Comparison of ENCODE assay signal across 10 cellular contexts in genomic region chr6:114997813-114998292, GRCh38.
DNase-seq lines count a peak whose midpoint lies in the region; ATAC-seq lines count a peak whose summit lies in the region.
"Had no signal": no experiment of that assay in that cellular context is flagged by ENCODE, and none has a peak within 500 bp of the region (broad histone marks: within the 10 kb centered on the region; RNA-seq: fewer than 3 reads in every experiment).

No MANE protein-coding gene starts in this region.

- H3K27ac Mint-ChIP-seq in activated CD4-positive, alpha-beta T cell treated with anti-CD3 and anti-CD28 coated beads for 36 hours, result no peak overlapping the region
- no peak overlapping the region for H3K27ac Mint-ChIP-seq in naive thymus-derived CD4-positive, alpha-beta T cell
- H3K27ac Mint-ChIP-seq: activated CD4-positive, alpha-beta T cell treated with anti-CD3 and anti-CD28 coated beads, Interleukin-2, amount 10 ng/mL, durations not matched to agents 7 days and 5 days; stimulated activated naive CD8-positive, alpha-beta T cell treated with anti-CD3 and anti-CD28 coated beads, Interleukin-15, Interleukin-2, amounts not matched to agents 100 ng/mL and 50 ng/mL, for 24 hours had no signal

- no peak overlapping the region for H2BK12ac ChIP-seq in neuronal stem cell (ENCODE audit: low read length)

- no peak overlapping the region for H3K4ac ChIP-seq in neuronal stem cell (ENCODE audit: low read length)

- ATAC-seq in activated CD4-positive, alpha-beta T cell treated with anti-CD3 and anti-CD28 coated beads for 36 hours, result peak; percentile 42
- peak; percentile 78 for ATAC-seq in GM21786 (IDR thresholded peaks at IDR 0.05; ENCODE audit: unreplicated experiment)
- peak; percentile 79 for ATAC-seq in HG03565 (IDR thresholded peaks at IDR 0.05; ENCODE audit: unreplicated experiment)
- no peak for ATAC-seq in naive thymus-derived CD4-positive, alpha-beta T cell

- H3K23ac ChIP-seq in neuronal stem cell (ENCODE audit: low read depth, low read length, poor library complexity), result no peak overlapping the region

- H3K9ac ChIP-seq in neuronal stem cell (ENCODE audit: low read depth, low read length, poor library complexity), result no peak overlapping the region

- peaks cover 2% of the 10 kb centered on the region for H3K79me1 ChIP-seq in neuronal stem cell (ENCODE audit: low read depth, low read length)

- no peaks in the 10 kb centered on the region for H3K9me3 ChIP-seq in neuronal stem cell (replicated peaks in 1 of 2; ENCODE audit: control insufficient read depth in 2 of 2, insufficient read depth in 1 of 2, low read depth in 1 of 2, low read length in 2 of 2)
- no peaks in the 10 kb centered on the region for H3K9me3 ChIP-seq in naive thymus-derived CD4-positive, alpha-beta T cell (ENCODE audit: control insufficient read depth in 2 of 3, low read length in 3 of 3)

- H4K8ac ChIP-seq in neuronal stem cell (ENCODE audit: low read depth, low read length), result no peak overlapping the region

- H3K18ac ChIP-seq in neuronal stem cell (ENCODE audit: low read length), result no peak overlapping the region

- H3K9me3 Mint-ChIP-seq in activated CD4-positive, alpha-beta T cell treated with anti-CD3 and anti-CD28 coated beads for 36 hours (ENCODE audit: low read depth), result peaks cover 6% of the 10 kb centered on the region
- peaks cover 0 to 12% (median 3%) of the 10 kb centered on the region in 11 donors for H3K9me3 Mint-ChIP-seq in naive thymus-derived CD4-positive, alpha-beta T cell

- H3K27me3 Mint-ChIP-seq in activated CD4-positive, alpha-beta T cell treated with anti-CD3 and anti-CD28 coated beads for 36 hours, result no peaks in the 10 kb centered on the region
- H3K27me3 Mint-ChIP-seq in naive thymus-derived CD4-positive, alpha-beta T cell, result no peaks in the 10 kb centered on the region
- H3K27me3 Mint-ChIP-seq: activated CD4-positive, alpha-beta T cell treated with anti-CD3 and anti-CD28 coated beads, Interleukin-2, amount 10 ng/mL, durations not matched to agents 7 days and 5 days; stimulated activated naive CD8-positive, alpha-beta T cell treated with anti-CD3 and anti-CD28 coated beads, Interleukin-15, Interleukin-2, amounts not matched to agents 100 ng/mL and 50 ng/mL, for 24 hours had no signal

- no peak overlapping the region for H3K14ac ChIP-seq in neuronal stem cell (ENCODE audit: low read length)

- no peak overlapping the region for H2BK15ac ChIP-seq in neuronal stem cell (ENCODE audit: low read length)

- intact Hi-C loops in activated CD4-positive, alpha-beta T cell treated with anti-CD3 and anti-CD28 coated beads for 36 hours (cut with DNase I, micrococcal nuclease), result no loop called here
- intact Hi-C loops in naive thymus-derived CD4-positive, alpha-beta T cell (cut with micrococcal nuclease), result no loop called here

- no peak overlapping the region for H2BK5ac ChIP-seq in neuronal stem cell (ENCODE audit: low read length)

- H2AFZ ChIP-seq in neuronal stem cell (ENCODE audit: low read length), result peak overlapping the region; percentile 49

- H3K27ac ChIP-seq in neuronal stem cell (replicated peaks; ENCODE audit: low read length), result no peak overlapping the region
- no peak overlapping the region for H3K27ac ChIP-seq in naive thymus-derived CD4-positive, alpha-beta T cell (ENCODE audit: low read depth, low read length)

- no CpG with 5 or more reads among the region's 4 CpGs for WGBS in neuronal stem cell (ENCODE audit: extremely low coverage in 2 of 2, insufficient read length in 2 of 2, insufficient replicate concordance in 1 of 2), 2 donors

- H2BK120ac ChIP-seq in neuronal stem cell (ENCODE audit: low read depth, low read length), result no peak overlapping the region

- peaks cover 5% of the 10 kb centered on the region for H3K4me1 Mint-ChIP-seq in activated CD4-positive, alpha-beta T cell treated with anti-CD3 and anti-CD28 coated beads for 36 hours
- peaks cover 0 to 7% (median 0%) of the 10 kb centered on the region in 7 donors for H3K4me1 Mint-ChIP-seq in naive thymus-derived CD4-positive, alpha-beta T cell
- H3K4me1 Mint-ChIP-seq: activated CD4-positive, alpha-beta T cell treated with anti-CD3 and anti-CD28 coated beads, Interleukin-2, amount 10 ng/mL, durations not matched to agents 7 days and 5 days had no signal

- no peak overlapping the region for H2AK5ac ChIP-seq in neuronal stem cell (ENCODE audit: low read depth, low read length)

- H3K4me2 ChIP-seq in neuronal stem cell (ENCODE audit: insufficient read depth, low read length, poor library complexity, severe bottlenecking), result no peak overlapping the region

- POLR2A ChIA-PET in activated CD4-positive, alpha-beta T cell treated with anti-CD3 and anti-CD28 coated beads for 36 hours (lab: Charles Lee), result no interaction called here
- POLR2A ChIA-PET in naive thymus-derived CD4-positive, alpha-beta T cell (lab: Charles Lee), result no interaction called here

- H3K4me1 ChIP-seq in neuronal stem cell (ENCODE audit: control insufficient read depth in 2 of 2, insufficient read depth in 1 of 2, low read depth in 1 of 2, low read length in 2 of 2), result no peaks in the 10 kb centered on the region
- no peaks in the 10 kb centered on the region for H3K4me1 ChIP-seq in naive thymus-derived CD4-positive, alpha-beta T cell (ENCODE audit: control insufficient read depth in 2 of 2, insufficient read depth in 2 of 2, low read length in 2 of 2)

- H3K27me3 ChIP-seq in neuronal stem cell (ENCODE audit: control insufficient read depth in 3 of 3, insufficient read depth in 3 of 3, low read depth in 1 of 3, low read length in 3 of 3), result no peaks in the 10 kb centered on the region
- no peaks in the 10 kb centered on the region for H3K27me3 ChIP-seq in naive thymus-derived CD4-positive, alpha-beta T cell (ENCODE audit: control insufficient read depth in 2 of 2, insufficient read depth in 2 of 2, low read length in 2 of 2)

- H3K36me3 Mint-ChIP-seq in activated CD4-positive, alpha-beta T cell treated with anti-CD3 and anti-CD28 coated beads for 36 hours (ENCODE audit: low read depth), result no peaks in the 10 kb centered on the region
- peaks cover 0 to 3% (median 0%) of the 10 kb centered on the region in 5 donors for H3K36me3 Mint-ChIP-seq in naive thymus-derived CD4-positive, alpha-beta T cell

- CTCF ChIA-PET in activated CD4-positive, alpha-beta T cell treated with anti-CD3 and anti-CD28 coated beads for 36 hours (lab: Charles Lee), result no interaction called here
- CTCF ChIA-PET in naive thymus-derived CD4-positive, alpha-beta T cell (lab: Charles Lee), result no interaction called here

- H3K36me3 ChIP-seq in neuronal stem cell (replicated peaks in 1 of 2; ENCODE audit: control insufficient read depth in 2 of 2, insufficient read depth in 2 of 2, low read length in 2 of 2), result no peaks in the 10 kb centered on the region
- no peaks in the 10 kb centered on the region for H3K36me3 ChIP-seq in naive thymus-derived CD4-positive, alpha-beta T cell (ENCODE audit: control insufficient read depth in 2 of 3, insufficient read depth in 3 of 3, low read length in 3 of 3)

- no peak for DNase-seq in activated CD4-positive, alpha-beta T cell treated with anti-CD3 and anti-CD28 coated beads for 36 hours
- DNase-seq in activated CD4-positive, alpha-beta T cell treated with anti-CD3 and anti-CD28 coated beads, Interleukin-2, amount 50 U/mL, for 4 hours, result no peak
- DNase-seq in neuronal stem cell (ENCODE audit: low spot score) (no peak), mucosa of gallbladder (ENCODE audit: low spot score) (no peak), COLO829 (ENCODE audit: low spot score) (no peak)
- DNase-seq in naive thymus-derived CD4-positive, alpha-beta T cell, result no peak
- DNase-seq: activated CD4-positive, alpha-beta T cell treated with anti-CD3 and anti-CD28 coated beads, Interleukin-2, amount 10 ng/mL, durations not matched to agents 7 days and 5 days had no signal

- no peak overlapping the region for H3K4me3 ChIP-seq in neuronal stem cell (ENCODE audit: low read length in 2 of 2)
- no peak overlapping the region for H3K4me3 ChIP-seq in naive thymus-derived CD4-positive, alpha-beta T cell (ENCODE audit: low read length)

- H4K91ac ChIP-seq in neuronal stem cell (ENCODE audit: low read depth, low read length, poor library complexity), result no peak overlapping the region

- no peak overlapping the region for H3K4me3 Mint-ChIP-seq in activated CD4-positive, alpha-beta T cell treated with anti-CD3 and anti-CD28 coated beads for 36 hours
- H3K4me3 Mint-ChIP-seq in naive thymus-derived CD4-positive, alpha-beta T cell, result no peak overlapping the region
- H3K4me3 Mint-ChIP-seq: activated CD4-positive, alpha-beta T cell treated with anti-CD3 and anti-CD28 coated beads, Interleukin-2, amount 10 ng/mL, durations not matched to agents 7 days and 5 days; stimulated activated naive CD8-positive, alpha-beta T cell treated with anti-CD3 and anti-CD28 coated beads, Interleukin-15, Interleukin-2, amounts not matched to agents 100 ng/mL and 50 ng/mL, for 24 hours had no signal
